In the genomic region with DNA sequence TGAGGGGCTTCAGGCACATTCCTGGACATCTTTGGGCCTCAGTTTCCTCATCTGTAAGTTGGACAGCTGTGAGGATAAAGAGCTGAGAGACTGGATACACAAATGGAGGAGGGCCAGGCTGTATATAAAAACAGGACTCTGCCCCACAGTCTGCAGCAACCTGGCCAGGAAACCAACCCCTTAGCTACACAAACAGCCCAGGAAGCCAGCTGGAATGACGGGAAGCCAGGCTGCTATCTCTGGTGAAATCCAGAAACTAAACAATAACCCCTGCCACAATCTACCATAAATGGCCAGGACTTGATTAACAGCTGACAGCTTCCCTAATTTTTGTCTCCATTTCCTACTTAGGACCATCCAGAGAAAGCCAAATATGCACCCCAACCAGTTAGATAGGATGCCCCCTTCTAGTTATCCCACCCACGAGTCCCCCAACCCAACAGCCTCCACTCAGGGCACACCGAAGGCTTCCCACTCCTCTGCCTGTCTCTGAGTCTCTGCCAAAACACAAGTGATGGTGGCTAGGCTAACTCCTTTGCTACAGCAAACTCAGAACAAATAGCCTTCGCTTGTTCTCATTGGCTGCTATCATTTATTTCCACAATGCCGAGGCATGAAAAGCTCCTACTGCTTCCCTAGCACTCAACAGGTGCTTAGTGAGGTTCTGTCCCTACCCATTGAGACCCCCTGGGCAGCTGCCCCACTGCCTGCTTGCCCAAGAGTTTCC, we compare ENCODE assay signal across 19 cellular contexts.
A peak's percentile ranks its signal among the peaks of the same experiment; 100 is the strongest.
DNase-seq lines count a peak whose midpoint lies in the region; ATAC-seq, FAIRE-seq and TF ChIP-seq lines count a peak whose summit lies in the region.
"Had no signal": no experiment of that assay in that cellular context is flagged by ENCODE, and none has a peak within 500 bp of the region (broad histone marks: within the 10 kb centered on the region; RNA-seq: fewer than 3 reads in every experiment).

No MANE protein-coding gene starts in this region.

- no peaks in the 10 kb centered on the region for H3K23me2 ChIP-seq in H1 (ENCODE audit: low read depth, low read length)

- no peak for TF ChIP-seq CTCF in H1 (IDR thresholded peaks at IDR 0.05; ENCODE audit: control extremely low read depth in 1 of 3, insufficient read depth in 1 of 3, low read depth in 1 of 3, low read length in 3 of 3)
- no peak for TF ChIP-seq CTCF in liver (IDR thresholded peaks at IDR 0.05; ENCODE audit: low read depth, low read length, missing input control)

- CTCF ChIA-PET in H1 (lab: Charles Lee; ENCODE audit: partially characterized antibody) = interaction anchor here (1.0 to 2.2 kb wide), 3 partner anchors 12 to 150 kb away, joined by 3 to 5 read pairs (median 3); no protein-coding TSS in a partner anchor

- intact Hi-C loops in right cardiac atrium (cut with DNase I) = no loop called here
- intact Hi-C loops in activated T-helper 2 cell treated with anti-CD3 and anti-CD28 coated beads, Interferon-gamma antibody, Interleukin-2, Interleukin-4, amounts not matched to agents 10 μg/mL and 5 μg/mL and 100 μg/mL, durations not matched to agents 14 hours and 24 hours and 36 hours (cut with micrococcal nuclease) = no loop called here

- peak overlapping the region; percentile 34 for H2BK120ac ChIP-seq in H1 (replicated peaks; ENCODE audit: low read depth, low read length)

- TF ChIP-seq POLR2A in H1 (IDR thresholded peaks at IDR 0.05; ENCODE audit: control extremely low read depth in 1 of 2, low read depth in 2 of 2, low read length in 2 of 2) = no peak

- POLR2A ChIA-PET in H1 (lab: Charles Lee; ENCODE audit: partially characterized antibody) = interaction anchor here (1.2 to 3.2 kb wide), 2 partner anchors 10 to 47 kb away, joined by 6 to 9 read pairs; no protein-coding TSS in a partner anchor

- no peaks in the 10 kb centered on the region for H3K4me1 Mint-ChIP-seq in activated T-helper 2 cell treated with anti-CD3 and anti-CD28 coated beads, Interferon-gamma antibody, Interleukin-2, Interleukin-4, amounts not matched to agents 10 μg/mL and 5 μg/mL and 100 μg/mL, durations not matched to agents 14 hours and 24 hours and 36 hours (ENCODE audit: low read depth)

- H3K23ac ChIP-seq in H1 (ENCODE audit: insufficient read length) = no peak overlapping the region

- H3K36me3 ChIP-seq in H1 (ENCODE audit: control insufficient read depth in 2 of 4, insufficient read depth in 4 of 4, low read length in 3 of 4) (no peaks in the 10 kb centered on the region), liver (ENCODE audit: control insufficient read depth in 4 of 4, insufficient read depth in 3 of 4, low read depth in 1 of 4, low read length in 3 of 4) (no peaks in the 10 kb centered on the region)
- H3K36me3 ChIP-seq: BE2C had no signal

- H2BK12ac ChIP-seq in H1 (ENCODE audit: low read depth, low read length) = peak overlapping the region; percentile 90; the same call in 1 of the 2 replicates

- H3K9me3 ChIP-seq in H1 (ENCODE audit: insufficient read depth in 2 of 2, low read depth in 1 of 2, low read length in 1 of 2) (no peaks in the 10 kb centered on the region), liver (ENCODE audit: control insufficient read depth in 4 of 4, low read length in 3 of 4) (no peaks in the 10 kb centered on the region), right cardiac atrium (ENCODE audit: control insufficient read depth, low read length) (no peaks in the 10 kb centered on the region)
- H3K9me3 ChIP-seq: BE2C, Caco-2 had no signal

- peak overlapping the region; percentile 36 for H4K91ac ChIP-seq in H1 (replicated peaks; ENCODE audit: insufficient read length, low read length)

- H3K4me2 ChIP-seq in H1 (ENCODE audit: insufficient read depth in 1 of 2, low read depth in 2 of 2, low read length in 2 of 2) = no peak overlapping the region

- H2BK20ac ChIP-seq in H1 (ENCODE audit: low read length) = peak overlapping the region; percentile 95; the same call in 1 of the 2 replicates

- peak overlapping the region; percentile 87; the same call in 1 of the 2 replicates for H2AK5ac ChIP-seq in H1 (ENCODE audit: low read depth, low read length)

- H3K9me3 Mint-ChIP-seq in activated T-helper 2 cell treated with anti-CD3 and anti-CD28 coated beads, Interferon-gamma antibody, Interleukin-2, Interleukin-4, amounts not matched to agents 10 μg/mL and 5 μg/mL and 100 μg/mL, durations not matched to agents 14 hours and 24 hours and 36 hours = peaks cover 5% of the 10 kb centered on the region

- peak overlapping the region; percentile 82; the same call in 1 of the 2 replicates for H2BK5ac ChIP-seq in H1 (ENCODE audit: low read depth, low read length)

- H3K79me1 ChIP-seq in H1 (ENCODE audit: low read depth, low read length) = no peaks in the 10 kb centered on the region

- ATAC-seq in GM18511 (IDR thresholded peaks at IDR 0.05; ENCODE audit: unreplicated experiment) (no peak), right cardiac atrium (no peak)
- ATAC-seq: HCT116 had no signal

- H3K27me3 ChIP-seq in H1 (replicated peaks in 1 of 4; ENCODE audit: control insufficient read depth in 3 of 4, extremely low read depth in 1 of 4, insufficient read depth in 3 of 4, low read length in 3 of 4) (no peaks in the 10 kb centered on the region; a peak in 1 of 7 replicates), liver (ENCODE audit: control insufficient read depth in 4 of 4, insufficient read depth in 4 of 4, low read length in 3 of 4) (no peaks in the 10 kb centered on the region), right cardiac atrium (ENCODE audit: control insufficient read depth, insufficient read depth) (no peaks in the 10 kb centered on the region)
- H3K27me3 ChIP-seq: BE2C had no signal

- H3K36me3 Mint-ChIP-seq in activated T-helper 2 cell treated with anti-CD3 and anti-CD28 coated beads, Interferon-gamma antibody, Interleukin-2, Interleukin-4, amounts not matched to agents 10 μg/mL and 5 μg/mL and 100 μg/mL, durations not matched to agents 14 hours and 24 hours and 36 hours (ENCODE audit: low read depth) = no peaks in the 10 kb centered on the region

- no peak for TF ChIP-seq EP300 in H1 (IDR thresholded peaks at IDR 0.05; ENCODE audit: borderline replicate concordance in 1 of 2, low read depth in 2 of 2, low read length in 2 of 2)

- H2AFZ ChIP-seq in H1 (ENCODE audit: low read length) = no peak overlapping the region

- TF ChIP-seq RAD21 in H1 (IDR thresholded peaks at IDR 0.05 in 1 of 2, conservative IDR thresholded peaks at IDR 0.05 in 1 of 2; ENCODE audit: low read depth in 2 of 2, low read length in 2 of 2) = no peak
- TF ChIP-seq RAD21 in liver (IDR thresholded peaks at IDR 0.05) = peak; percentile 66 to 72

- H3K4me3 ChIP-seq in H1 (ENCODE audit: extremely low read depth in 1 of 4, insufficient read depth in 2 of 4, low read depth in 3 of 4, low read length in 4 of 4) = no peak overlapping the region
- H3K4me3 ChIP-seq in liver (ENCODE audit: low read depth in 1 of 3, low read length in 3 of 3) = no peak overlapping the region
- H3K4me3 ChIP-seq in right cardiac atrium (ENCODE audit: low read length) = no peak overlapping the region
- H3K4me3 ChIP-seq: GM23338 had no signal

- DNase-seq in HuH-7 (ENCODE audit: low spot score) = peak; percentile 45
- no peak for DNase-seq in H1 (ENCODE audit: low read depth in 1 of 2, low spot score in 2 of 2)
- DNase-seq in right cardiac atrium = no peak
- no peak for DNase-seq in activated T-helper 2 cell treated with anti-CD3 and anti-CD28 coated beads, Interferon-gamma antibody, Interleukin-2, Interleukin-4, amounts not matched to agents 10 μg/mL and 5 μg/mL and 100 μg/mL, durations not matched to agents 14 hours and 24 hours and 36 hours (ENCODE audit: low spot score)
- DNase-seq in ureter (ENCODE audit: low spot score) = no peak
- DNase-seq: ACHN; BE2C; Caco-2; CD4-positive, alpha-beta T cell; H7 had no signal

- FAIRE-seq in H1 (lab: Jason Lieb, UNC) = no peak
- FAIRE-seq: A204.1, D721Med, G401.6, GM12891 had no signal

- H3K4me1 ChIP-seq in H1 (replicated peaks in 1 of 4; ENCODE audit: control insufficient read depth in 3 of 4, insufficient read depth in 4 of 4, low read length in 3 of 4) (peaks cover 5 to 15% (median 11%) of the 10 kb centered on the region in 4 experiments), liver (ENCODE audit: control insufficient read depth in 4 of 4, insufficient read depth in 4 of 4, low read length in 3 of 4) (peaks cover 11 to 58% (median 46%) of the 10 kb centered on the region in 4 donors), right cardiac atrium (ENCODE audit: control insufficient read depth, insufficient read depth, low read length) (no peaks in the 10 kb centered on the region)

- no peak overlapping the region for H4K8ac ChIP-seq in H1 (ENCODE audit: extremely low read depth, insufficient read depth, low read length)

- H3K9ac ChIP-seq in H1 (replicated peaks in 1 of 4; ENCODE audit: extremely low read depth in 1 of 4, low read depth in 3 of 4, low read length in 3 of 4) (no peak overlapping the region), liver (ENCODE audit: low read depth in 1 of 2, low read length in 2 of 2) (no peak overlapping the region)

- no peaks in the 10 kb centered on the region for H4K20me1 ChIP-seq in H1 (replicated peaks in 1 of 2; ENCODE audit: control insufficient read depth in 1 of 2, insufficient read depth in 2 of 2, low read length in 2 of 2)

- H3K79me2 ChIP-seq in H1 (ENCODE audit: control insufficient read depth in 1 of 2, insufficient read depth in 2 of 2, low read length in 2 of 2) = no peaks in the 10 kb centered on the region

- H3K4ac ChIP-seq in H1 (replicated peaks; ENCODE audit: insufficient read length, low read depth, low read length) = no peak overlapping the region

- H3K14ac ChIP-seq in H1 (ENCODE audit: insufficient read length) = no peak overlapping the region

- H3K56ac ChIP-seq in H1 (replicated peaks; ENCODE audit: insufficient read length, low read depth, low read length) = no peak overlapping the region

- H3K27ac ChIP-seq in H1 (ENCODE audit: low read depth, low read length) = no peak overlapping the region
- peak overlapping the region; percentile 71 to 80 for H3K27ac ChIP-seq in liver (ENCODE audit: low read depth in 1 of 2, low read length in 2 of 2)
- H3K27ac ChIP-seq in right cardiac atrium (ENCODE audit: low read length) = no peak overlapping the region
- H3K27ac ChIP-seq: C4-2B had no signal

- H3K18ac ChIP-seq in H1 (ENCODE audit: extremely low read depth, low read length) = peak overlapping the region; percentile 97; the same call in 1 of the 2 replicates

- peak overlapping the region; percentile 90; the same call in 1 of the 2 replicates for H2BK15ac ChIP-seq in H1 (ENCODE audit: low read length)

- H3K4me3 Mint-ChIP-seq in activated T-helper 2 cell treated with anti-CD3 and anti-CD28 coated beads, Interferon-gamma antibody, Interleukin-2, Interleukin-4, amounts not matched to agents 10 μg/mL and 5 μg/mL and 100 μg/mL, durations not matched to agents 14 hours and 24 hours and 36 hours (ENCODE audit: low read depth) = no peak overlapping the region
- H3K4me3 Mint-ChIP-seq: CD4-positive, alpha-beta T cell; GM23338 had no signal

- no peaks in the 10 kb centered on the region for H3K27me3 Mint-ChIP-seq in activated T-helper 2 cell treated with anti-CD3 and anti-CD28 coated beads, Interferon-gamma antibody, Interleukin-2, Interleukin-4, amounts not matched to agents 10 μg/mL and 5 μg/mL and 100 μg/mL, durations not matched to agents 14 hours and 24 hours and 36 hours (ENCODE audit: low read depth)
- H3K27me3 Mint-ChIP-seq: CD4-positive, alpha-beta T cell had no signal

- WGBS in H1 (ENCODE audit: extremely low coverage in 1 of 2, insufficient coverage in 1 of 2, insufficient read length in 1 of 2, insufficient replicate concordance in 2 of 2, low coverage in 1 of 2, low lambda C conversion rate in 2 of 2, missing lambda C conversion rate in 1 of 2), 2 experiments = 93% methylated on average over 5 of the region's 5 CpGs; no CpG with 5 or more reads in 1 of the 2 experiments
- WGBS in liver = 67% methylated on average over 5 of the region's 5 CpGs
- WGBS in right cardiac atrium = 93% methylated on average over 5 of the region's 5 CpGs

- H3K27ac Mint-ChIP-seq in activated T-helper 2 cell treated with anti-CD3 and anti-CD28 coated beads, Interferon-gamma antibody, Interleukin-2, Interleukin-4, amounts not matched to agents 10 μg/mL and 5 μg/mL and 100 μg/mL, durations not matched to agents 14 hours and 24 hours and 36 hours = no peak overlapping the region
- H3K27ac Mint-ChIP-seq: CD4-positive, alpha-beta T cell had no signal

- no peak overlapping the region for H4K5ac ChIP-seq in H1 (ENCODE audit: insufficient read length, low read depth, low read length)

Comparison
In these comparisons a context has a peak if more than half of its experiments do, and no peak if none do; other contexts are left out.
1. H3K27ac ChIP-seq: peak in liver (2 of 2); none in H1 (single experiment) and right cardiac atrium (single experiment).